Comparison of ENCODE assay signal across 8 cellular contexts in the genomic region with DNA sequence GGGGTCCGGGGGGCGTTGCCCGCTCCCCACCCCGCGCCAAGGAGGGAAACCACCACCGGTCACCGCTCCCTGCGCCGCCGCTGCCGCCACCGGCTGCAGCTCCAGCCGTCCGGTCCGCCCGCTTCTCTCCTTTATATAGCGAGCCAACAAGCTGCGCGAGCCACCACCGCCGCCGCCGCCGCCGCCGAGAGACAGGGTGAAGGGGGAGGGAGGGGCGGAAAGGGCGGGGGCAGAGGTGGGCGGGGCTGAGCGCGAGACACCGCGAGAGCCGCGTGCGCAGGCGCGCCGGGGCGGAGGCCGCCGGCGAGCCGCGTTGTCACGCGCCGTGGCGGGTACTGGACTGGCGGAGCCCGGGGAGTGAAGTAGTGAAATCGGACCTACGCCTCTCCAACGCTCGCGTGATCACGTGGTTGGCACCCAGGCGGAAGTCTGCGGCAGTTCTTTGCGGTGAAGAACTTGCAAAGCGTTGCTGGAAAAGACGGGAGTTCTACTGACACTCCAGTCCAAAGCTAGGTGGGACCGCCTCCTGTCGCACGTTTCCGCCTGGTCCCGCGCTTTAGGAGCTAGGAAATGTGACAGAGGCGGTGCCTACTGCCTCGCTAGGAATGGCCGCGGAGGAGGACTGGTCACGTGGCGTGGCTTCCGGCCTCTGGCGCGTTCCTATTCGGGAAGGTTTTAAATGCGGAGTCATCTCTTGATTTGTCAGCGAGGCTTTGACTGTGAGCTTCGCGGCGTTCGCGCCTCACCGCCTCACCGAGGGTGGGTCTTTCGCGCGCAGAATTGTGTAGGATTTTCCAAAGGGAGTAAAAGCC. TPM values are rescaled to one million over a fixed set of nuclear protein-coding genes. Genes with fewer than 3 reads are reported as not detected.
DNase-seq lines count a peak whose midpoint lies in the region; TF ChIP-seq lines count a peak whose summit lies in the region.

A gene (minus strand): TSS at position 193 of the 812 bp plus-strand sequence. CDS start 441 bp downstream, outside the sequence.

- CTCF ChIA-PET in activated CD8-positive, alpha-beta memory T cell treated with anti-CD3 and anti-CD28 coated beads for 36 hours (lab: Charles Lee): interaction anchor here (1.5 kb wide), 1 partner anchor 50 kb away, joined by 4 read pairs; no protein-coding TSS in a partner anchor

- H3K4me1 ChIP-seq in effector memory CD4-positive, alpha-beta T cell (ENCODE audit: control insufficient read depth, insufficient read depth, low read length, poor library complexity, severe bottlenecking): peaks cover 13% of the 10 kb centered on the region

- no peaks in the 10 kb centered on the region for H3K9me3 ChIP-seq in effector memory CD4-positive, alpha-beta T cell (ENCODE audit: control insufficient read depth, low read length)

- DNase-seq in CMK (ENCODE audit: low read depth) (peak; percentile 82), GM20000 (ENCODE audit: low spot score) (peak; percentile 95), HT-29 (ENCODE audit: low spot score) (peak; percentile 88), NOMO-1 (lab: John Stamatoyannopoulos, UW; ENCODE audit: unreplicated experiment in 2 of 2) (peak; percentile 95 to 96), lung microvascular endothelial cell (ENCODE audit: low read depth in 2 of 2) (peak; percentile 97)
- peak; percentile 92 to 97 (median 94) for DNase-seq in effector memory CD4-positive, alpha-beta T cell
- DNase-seq in stimulated activated CD4-positive, alpha-beta T cell treated with anti-CD3 and anti-CD28 coated beads, TNF-alpha, amount 100 ng/mL, for 48 hours (ENCODE audit: low read depth in 3 of 3): peak; percentile 82 to 92 (median 89)

- POLR2A ChIA-PET in activated CD8-positive, alpha-beta memory T cell treated with anti-CD3 and anti-CD28 coated beads for 36 hours (lab: Charles Lee): interaction anchor here (0.6 to 1.4 kb wide), 8 partner anchors 50 to 294 kb away, joined by 3 to 8 read pairs (median 3); a partner anchor contains a TSS

- TF ChIP-seq CTCF in GM20000 (IDR thresholded peaks at IDR 0.05; ENCODE audit: extremely low read depth, missing control alignments): no peak

- H3K36me3 ChIP-seq in effector memory CD4-positive, alpha-beta T cell (ENCODE audit: control insufficient read depth, insufficient read depth, low read length): peaks cover 2% of the 10 kb centered on the region

- peak within 1 kb of the TSS; percentile 99 for H3K4me3 ChIP-seq in effector memory CD4-positive, alpha-beta T cell (ENCODE audit: insufficient read depth, low read depth, low read length, poor library complexity, severe bottlenecking)

- peak within 1 kb of the TSS; percentile 94 for H3K27ac ChIP-seq in effector memory CD4-positive, alpha-beta T cell (ENCODE audit: insufficient read depth, low read length, poor library complexity, severe bottlenecking)

- H3K27me3 ChIP-seq in effector memory CD4-positive, alpha-beta T cell (replicated peaks; ENCODE audit: control insufficient read depth, insufficient read depth, low read length, poor library complexity, severe bottlenecking): no peaks in the 10 kb centered on the region

RNA-seq across cellular contexts. Expression of the gene that starts here (rescaled TPM):
- total RNA-seq in HT-29 (2014; rRNA removed; shearing (Covaris generic)): 15.4 and 17.7 TPM in 2 replicates
- 10 to 100 TPM; 46.8 to 48.1 TPM for total RNA-seq in activated CD8-positive, alpha-beta memory T cell treated with anti-CD3 and anti-CD28 coated beads for 36 hours
- 23.8 and 44.8 TPM in 2 replicates for total RNA-seq in lung microvascular endothelial cell

Comparison
In these comparisons a context has a peak if more than half of its experiments do, and no peak if none do; other contexts are left out.
1. Peak in every context shown above with its lines: DNase-seq, H3K4me3 ChIP-seq and H3K27ac ChIP-seq.